ENCODE assay signal across 12 cellular contexts in genomic region chr16:31351937-31352315, GRCh38. TPM values are rescaled to one million over a fixed set of nuclear protein-coding genes. Genes with fewer than 3 reads are reported as not detected.
DNase-seq lines count a peak whose midpoint lies in the region; ATAC-seq and TF ChIP-seq lines count a peak whose summit lies in the region.
"Had no signal": no experiment of that assay in that cellular context is flagged by ENCODE, and none has a peak within 500 bp of the region (broad histone marks: within the 10 kb centered on the region; RNA-seq: fewer than 3 reads in every experiment).

No MANE protein-coding gene starts in this region.

- TF ChIP-seq POLR2A in GM18505 (IDR thresholded peaks at IDR 0.05; ENCODE audit: borderline replicate concordance, extremely low read depth, insufficient read depth, insufficient read length) = no peak

- POLR2A ChIA-PET in SK-N-SH (lab: Yijun Ruan, JAX) = no interaction called here
- POLR2A ChIA-PET in CD8-positive, alpha-beta memory T cell (lab: Charles Lee) = no interaction called here

- no peak for TF ChIP-seq RAD21 in SK-N-SH (IDR thresholded peaks at IDR 0.05; ENCODE audit: low read length)

- peak overlapping the region in 1 of 8 donors; percentile 70 for H3K27ac Mint-ChIP-seq in CD8-positive, alpha-beta memory T cell
- H3K27ac Mint-ChIP-seq: activated naive CD4-positive, alpha-beta T cell treated with anti-CD3 and anti-CD28 coated beads, Interleukin-2, amount 10 ng/mL, durations not matched to agents 7 days and 5 days had no signal

- H3K4me3 ChIP-seq in SK-N-SH (ENCODE audit: low read depth in 2 of 2, low read length in 1 of 2) = peak overlapping the region in 1 of 2 experiments; percentile 38; a peak in 1 of 4 replicates
- peak overlapping the region; percentile 74 for H3K4me3 ChIP-seq in OCI-LY3 (ENCODE audit: low read length)
- no peak overlapping the region for H3K4me3 ChIP-seq in fibroblast of mammary gland (ENCODE audit: control insufficient read depth, low read depth, low read length)
- no peak overlapping the region for H3K4me3 ChIP-seq in CD8-positive, alpha-beta memory T cell (ENCODE audit: low read length)
- H3K4me3 ChIP-seq: SJSA1 had no signal

- no peaks in the 10 kb centered on the region for H3K9me2 ChIP-seq in SK-N-SH

- peaks cover 14% of the 10 kb centered on the region; the same call in 1 of the 2 replicates for H3K27me3 ChIP-seq in SK-N-SH (ENCODE audit: insufficient read depth)
- no peaks in the 10 kb centered on the region for H3K27me3 ChIP-seq in OCI-LY3 (ENCODE audit: low read depth, low read length)
- no peaks in the 10 kb centered on the region for H3K27me3 ChIP-seq in CD8-positive, alpha-beta memory T cell (ENCODE audit: insufficient read depth, low read length, poor library complexity, severe bottlenecking)
- H3K27me3 ChIP-seq: SJSA1 had no signal

- H3K4me2 ChIP-seq in SK-N-SH (peak overlapping the region; percentile 46; the same call in 1 of the 2 replicates), OCI-LY3 (ENCODE audit: low read length) (peak overlapping the region; percentile 98)

- peaks cover 45 to 81% (median 48%) of the 10 kb centered on the region in 3 donors for H3K4me1 Mint-ChIP-seq in CD8-positive, alpha-beta memory T cell

- peak overlapping the region; percentile 29; the same call in 1 of the 2 replicates for H2AFZ ChIP-seq in SK-N-SH (ENCODE audit: low read depth)
- H2AFZ ChIP-seq in OCI-LY3 (ENCODE audit: low read depth, low read length) = no peak overlapping the region

- H4K20me1 ChIP-seq in SK-N-SH (ENCODE audit: insufficient read depth) (no peaks in the 10 kb centered on the region), OCI-LY3 (ENCODE audit: insufficient read depth, low read length) (no peaks in the 10 kb centered on the region)

- H3K4me3 Mint-ChIP-seq in CD8-positive, alpha-beta memory T cell = peak overlapping the region in 1 of 7 donors; percentile 19
- H3K4me3 Mint-ChIP-seq: activated naive CD4-positive, alpha-beta T cell treated with anti-CD3 and anti-CD28 coated beads, Interleukin-2, amount 10 ng/mL, durations not matched to agents 7 days and 5 days had no signal

- 13% methylated on average over 6 of the region's 6 CpGs for WGBS in SK-N-SH (ENCODE audit: low lambda C conversion rate)

- ATAC-seq in SK-N-SH treated with all-trans-retinoic acid at 6 μM for 48 hours (no peak), GM18505 (IDR thresholded peaks at IDR 0.05; ENCODE audit: unreplicated experiment) (no peak)

- no peaks in the 10 kb centered on the region for H3K9me3 Mint-ChIP-seq in CD8-positive, alpha-beta memory T cell
- H3K9me3 Mint-ChIP-seq: activated naive CD4-positive, alpha-beta T cell treated with anti-CD3 and anti-CD28 coated beads, Interleukin-2, amount 10 ng/mL, durations not matched to agents 7 days and 5 days had no signal

- peaks cover 0 to 4% of the 10 kb centered on the region in 2 donors for H3K27me3 Mint-ChIP-seq in CD8-positive, alpha-beta memory T cell

- H3K9me3 ChIP-seq in SK-N-SH = no peaks in the 10 kb centered on the region
- H3K9me3 ChIP-seq in OCI-LY3 (ENCODE audit: insufficient read depth, low read length) = no peaks in the 10 kb centered on the region
- H3K9me3 ChIP-seq in CD8-positive, alpha-beta memory T cell (ENCODE audit: low read length) = no peaks in the 10 kb centered on the region
- H3K9me3 ChIP-seq: SJSA1 had no signal

- H3K36me3 ChIP-seq in SK-N-SH (replicated peaks in 1 of 2; ENCODE audit: control insufficient read depth in 1 of 2, insufficient read depth in 2 of 2, low read length in 1 of 2) = no peaks in the 10 kb centered on the region
- H3K36me3 ChIP-seq in OCI-LY3 (replicated peaks; ENCODE audit: low read depth, low read length) = peaks cover 5% of the 10 kb centered on the region
- H3K36me3 ChIP-seq in CD8-positive, alpha-beta memory T cell (ENCODE audit: insufficient read depth, low read length) = no peaks in the 10 kb centered on the region
- H3K36me3 ChIP-seq: SJSA1 had no signal

- DNase-seq in SK-N-SH = no peak
- peak; percentile 29 for DNase-seq in fibroblast of mammary gland (ENCODE audit: low read depth)
- peak; percentile 15 to 30 for DNase-seq in stimulated activated CD4-positive, alpha-beta T cell treated with anti-CD3 and anti-CD28 coated beads, Interleukin-4, amount 100 ng/mL, for 48 hours (ENCODE audit: low read depth in 2 of 2)
- no peak for DNase-seq in inferior parietal cortex (ENCODE audit: extremely low spot score)
- DNase-seq in CD8-positive, alpha-beta memory T cell = no peak
- DNase-seq: activated naive CD4-positive, alpha-beta T cell treated with anti-CD3 and anti-CD28 coated beads, Interleukin-2, amount 10 ng/mL, durations not matched to agents 7 days and 5 days; NCI-H1417 had no signal

- no peaks in the 10 kb centered on the region for H3K79me2 ChIP-seq in SK-N-SH (ENCODE audit: insufficient read depth)
- H3K79me2 ChIP-seq in OCI-LY3 (ENCODE audit: low read length) = peaks cover 19% of the 10 kb centered on the region

- H3F3A ChIP-seq in SK-N-SH (replicated peaks; ENCODE audit: insufficient read depth) = no peaks in the 10 kb centered on the region

- no peaks in the 10 kb centered on the region for H3K36me3 Mint-ChIP-seq in CD8-positive, alpha-beta memory T cell
- H3K36me3 Mint-ChIP-seq: activated naive CD4-positive, alpha-beta T cell treated with anti-CD3 and anti-CD28 coated beads, Interleukin-2, amount 10 ng/mL, durations not matched to agents 7 days and 5 days had no signal

- H3K9ac ChIP-seq in SK-N-SH (no peak overlapping the region), OCI-LY3 (ENCODE audit: low read length) (peak overlapping the region; percentile 86)

- CTCF ChIA-PET in SK-N-SH (lab: Yijun Ruan, JAX) = no interaction called here
- CTCF ChIA-PET in CD8-positive, alpha-beta memory T cell (lab: Charles Lee) = no interaction called here

- TF ChIP-seq CTCF in SK-N-SH (IDR thresholded peaks at IDR 0.05) (no peak), OCI-LY3 (IDR thresholded peaks at IDR 0.05; ENCODE audit: low read depth, low read length) (no peak), fibroblast of mammary gland (conservative IDR thresholded peaks at IDR 0.05; ENCODE audit: control insufficient read depth, insufficient read depth, low read depth, low read length) (no peak)

- no peak for TF ChIP-seq EP300 in SK-N-SH (IDR thresholded peaks at IDR 0.05; ENCODE audit: borderline replicate concordance in 1 of 2, low read depth in 1 of 2, low read length in 1 of 2)

- H3K27ac ChIP-seq in SK-N-SH (ENCODE audit: low read depth in 2 of 2, low read length in 1 of 2) (no peak overlapping the region), OCI-LY3 (ENCODE audit: low read length) (peak overlapping the region; percentile 93)
- no peak overlapping the region for H3K27ac ChIP-seq in CD8-positive, alpha-beta memory T cell (ENCODE audit: low read depth, low read length)
- H3K27ac ChIP-seq: SJSA1 had no signal

- H3K4me1 ChIP-seq in SK-N-SH (ENCODE audit: control insufficient read depth in 1 of 2, insufficient read depth in 2 of 2, low read depth in 1 of 2, low read length in 1 of 2) (no peaks in the 10 kb centered on the region), OCI-LY3 (ENCODE audit: low read length) (peaks cover 93% of the 10 kb centered on the region)
- H3K4me1 ChIP-seq in CD8-positive, alpha-beta memory T cell (ENCODE audit: insufficient read depth, low read length) = peaks cover 21% of the 10 kb centered on the region
- H3K4me1 ChIP-seq: SJSA1 had no signal

TF ChIP-seq in SK-N-SH, 30 proteins besides CTCF, POLR2A, EP300 and RAD21 (continues in another document):
- TF ChIP-seq RXRA (IDR thresholded peaks at IDR 0.05; ENCODE audit: borderline replicate concordance, low read depth) (no peak), TAF1 (IDR thresholded peaks at IDR 0.05; ENCODE audit: borderline replicate concordance, low read depth, low read length) (no peak), TCF12 (IDR thresholded peaks at IDR 0.05) (no peak), MAX (IDR thresholded peaks at IDR 0.05; ENCODE audit: low read depth) (no peak)

TF ChIP-seq in SK-N-SH treated with all-trans-retinoic acid at 6 μM for 48 hours, 23 proteins besides CTCF, POLR2A, EP300 and RAD21 (continues in another document):
- TF ChIP-seq PATZ1 (CRISPR knock-in tag; IDR thresholded peaks at IDR 0.05; ENCODE audit: borderline replicate concordance) (no peak), ISL1 (CRISPR knock-in tag; IDR thresholded peaks at IDR 0.05) (no peak), SNAI2 (CRISPR knock-in tag; IDR thresholded peaks at IDR 0.05) (no peak), ZNF8 (CRISPR knock-in tag; IDR thresholded peaks at IDR 0.05) (no peak)

RNA-seq across cellular contexts. Expression of gene ITGAX, which starts 3.0 kb away (rescaled TPM):
- polyA plus RNA-seq in SK-N-SH (2012; rRNA removed) = 0.44 and 0.66 TPM in 2 replicates
- polyA plus RNA-seq in SK-N-SH (2012; cell fraction: cytosol; rRNA removed) = 0.30 and 0.38 TPM in 2 replicates
- 0.81 and 1.3 TPM in 2 replicates for polyA plus RNA-seq in SK-N-SH (2012; cell fraction: nucleus; rRNA removed)
- total RNA-seq in CD8-positive, alpha-beta memory T cell = 1 to 10 TPM; 2.1 to 2.7 TPM
- 0.46 TPM for polyA plus RNA-seq in CD8-positive, alpha-beta memory T cell
- total RNA-seq: SJSA1 had no signal

RNA-seq across cellular contexts. Expression of gene ITGAD, which starts 41.2 kb away (rescaled TPM):
- not detected in 2 replicates for polyA plus RNA-seq in SK-N-SH (2012; rRNA removed)
- polyA plus RNA-seq in SK-N-SH (2012; cell fraction: cytosol; rRNA removed) = not detected in 2 replicates
- not detected in 2 replicates for polyA plus RNA-seq in SK-N-SH (2012; cell fraction: nucleus; rRNA removed)
- not detected for total RNA-seq in CD8-positive, alpha-beta memory T cell
- 0.12 TPM for polyA plus RNA-seq in CD8-positive, alpha-beta memory T cell
- total RNA-seq: renal cortical epithelial cell, SJSA1 had no signal

Comparison
In these comparisons a context has a peak if more than half of its experiments do, and no peak if none do; other contexts are left out.
1. DNase-seq: peak in fibroblast of mammary gland (single experiment) and stimulated activated CD4-positive, alpha-beta T cell treated with anti-CD3 and anti-CD28 coated beads, Interleukin-4, amount 100 ng/mL, for 48 hours (2 of 2); none in SK-N-SH (single experiment), inferior parietal cortex (single experiment) and CD8-positive, alpha-beta memory T cell (0 of 5).